20 cellular contexts compared by ENCODE assay signal in the genomic region with DNA sequence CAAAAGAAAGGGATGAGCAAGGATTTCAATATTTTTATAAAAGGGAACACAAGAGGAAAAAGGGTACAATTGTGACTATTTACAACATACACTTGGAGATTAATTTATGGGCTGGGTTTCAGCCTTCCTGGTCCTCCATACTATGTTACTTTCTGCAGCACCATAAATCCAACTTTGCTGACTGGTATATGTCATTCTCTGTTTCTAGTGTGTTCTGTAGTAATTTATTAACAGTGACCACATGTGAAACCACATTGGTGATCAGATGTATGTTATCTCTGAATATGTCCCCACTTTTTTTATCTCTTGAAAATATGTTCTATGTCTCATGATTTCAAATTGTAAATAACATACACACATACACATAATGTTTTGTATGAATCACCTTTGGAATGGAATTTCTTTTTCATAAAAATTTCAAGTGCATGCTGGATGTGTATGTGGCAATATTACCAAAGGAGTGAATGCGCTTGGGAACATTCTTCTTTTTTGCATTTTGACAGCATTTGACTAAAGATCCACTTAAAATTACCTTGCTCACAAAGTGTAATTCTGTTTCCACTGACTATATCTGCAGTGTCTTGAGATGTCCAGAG.
"Had no signal": no experiment of that assay in that cellular context is flagged by ENCODE, and none has a peak within 500 bp of the region (broad histone marks: within the 10 kb centered on the region; RNA-seq: fewer than 3 reads in every experiment).

No MANE protein-coding gene starts in this region.

- H3K27ac Mint-ChIP-seq: effector memory CD8-positive, alpha-beta T cell; natural killer cell treated with Interleukin-12 subunit alpha and Interleukin-12 subunit beta and Interleukin-15 and Interleukin-18, amount 100 ng/mL, for 72 hours had no signal

- H3K27ac ChIP-seq: epithelial cell of prostate, esophagus muscularis mucosa, gastroesophageal sphincter, hepatocyte, psoas muscle, sigmoid colon, skin epidermis, suprapubic skin, upper lobe of right lung, vagina had no signal

- H3K36me3 Mint-ChIP-seq: natural killer cell treated with Interleukin-12 subunit alpha and Interleukin-12 subunit beta and Interleukin-15 and Interleukin-18, amount 100 ng/mL, for 72 hours had no signal

- H3K27me3 ChIP-seq: suprapubic skin, tibial nerve, upper lobe of right lung, vagina had no signal

- ATAC-seq: effector memory CD8-positive, alpha-beta T cell; gastroesophageal sphincter; left colon; left ventricle myocardium superior; natural killer cell treated with Interleukin-12 subunit alpha and Interleukin-12 subunit beta and Interleukin-15 and Interleukin-18, amount 100 ng/mL, for 72 hours; psoas muscle; upper lobe of right lung had no signal

- H3K36me3 ChIP-seq: esophagus muscularis mucosa, gastroesophageal sphincter, sigmoid colon, suprapubic skin, tibial nerve, upper lobe of right lung, vagina had no signal

- H3K4me3 Mint-ChIP-seq: effector memory CD8-positive, alpha-beta T cell; natural killer cell treated with Interleukin-12 subunit alpha and Interleukin-12 subunit beta and Interleukin-15 and Interleukin-18, amount 100 ng/mL, for 72 hours had no signal

- H3K9me3 ChIP-seq: esophagus muscularis mucosa, gastroesophageal sphincter, psoas muscle, sigmoid colon, suprapubic skin, tibial nerve, upper lobe of right lung, vagina had no signal

- DNase-seq: effector memory CD8-positive, alpha-beta T cell; left colon; left ventricle myocardium superior; mesenchymal stem cell; occipital lobe; psoas muscle; sigmoid colon; stimulated activated CD4-positive, alpha-beta T cell treated with anti-CD3 and anti-CD28 coated beads, Interleukin-12 subunit alpha, Interleukin-12 subunit beta, amount 100 ng/mL, for 4 hours; stimulated activated naive CD4-positive, alpha-beta T cell treated with Interleukin-2 at 50 U/mL for 16 hours; upper lobe of right lung had no signal

- H3K9me3 Mint-ChIP-seq: effector memory CD8-positive, alpha-beta T cell; natural killer cell treated with Interleukin-12 subunit alpha and Interleukin-12 subunit beta and Interleukin-15 and Interleukin-18, amount 100 ng/mL, for 72 hours had no signal

- H3K4me3 ChIP-seq: esophagus muscularis mucosa, gastroesophageal sphincter, hepatocyte, lung, psoas muscle, sigmoid colon, skin epidermis, suprapubic skin, tibial nerve, upper lobe of right lung, vagina had no signal
